In genomic region chr11:405976-406795, GRCh38 we compare ENCODE assay signal across 8 cellular contexts. TPM values are rescaled to one million over a fixed set of nuclear protein-coding genes. Genes with fewer than 3 reads are reported as not detected.
DNase-seq lines count a peak whose midpoint lies in the region; ATAC-seq, FAIRE-seq and TF ChIP-seq lines count a peak whose summit lies in the region.

No MANE protein-coding gene starts in this region.

- peaks cover 5% of the 10 kb centered on the region for H3K79me2 ChIP-seq in keratinocyte (ENCODE audit: control insufficient read depth, insufficient read depth, low read length)

- H3K9me3 ChIP-seq in HAP-1 (no peaks in the 10 kb centered on the region), ascending aorta (no peaks in the 10 kb centered on the region), keratinocyte (ENCODE audit: control insufficient read depth, low read depth, low read length) (no peaks in the 10 kb centered on the region)

- no peak for ATAC-seq in stimulated activated naive B cell treated with anti-CD40 and anti-IgM and Interleukin-4, amounts not matched to agents 10 μg/mL and 1 μg/mL and 100 μg/mL, for 72 hours (replicated peaks)

- intact Hi-C loops in ascending aorta (cut with DNase I) = loop anchor here (2.0 kb wide), 1 partner anchor 45 kb away; the partner anchor contains the start of gene PTDSS2

- H3K36me3 Mint-ChIP-seq in stimulated activated naive B cell treated with anti-CD40 and anti-IgM and Interleukin-4, amounts not matched to agents 10 μg/mL and 1 μg/mL and 100 μg/mL, for 72 hours = peaks cover 0 to 4% of the 10 kb centered on the region in 2 donors
- no peaks in the 10 kb centered on the region for H3K36me3 Mint-ChIP-seq in osteocyte (ENCODE audit: unreplicated experiment)

- peak overlapping the region; percentile 41 for H3K4me3 ChIP-seq in HAP-1
- peak overlapping the region; percentile 55 to 56 for H3K4me3 ChIP-seq in ascending aorta
- peak overlapping the region in 1 of 3 experiments; percentile 18 for H3K4me3 ChIP-seq in keratinocyte (ENCODE audit: control insufficient read depth in 2 of 3, extremely low read depth in 1 of 3, insufficient read depth in 2 of 3, low read depth in 1 of 3, low read length in 3 of 3)

- H3K4me1 Mint-ChIP-seq in stimulated activated naive B cell treated with anti-CD40 and anti-IgM and Interleukin-4, amounts not matched to agents 10 μg/mL and 1 μg/mL and 100 μg/mL, for 72 hours = peaks cover 3 to 11% of the 10 kb centered on the region in 2 donors
- peaks cover 19% of the 10 kb centered on the region for H3K4me1 Mint-ChIP-seq in osteocyte (ENCODE audit: unreplicated experiment)

- no peaks in the 10 kb centered on the region; the same call in 1 of the 2 replicates for H3K4me1 ChIP-seq in HAP-1
- peaks cover 6 to 8% of the 10 kb centered on the region in 2 donors for H3K4me1 ChIP-seq in ascending aorta
- H3K4me1 ChIP-seq in keratinocyte (ENCODE audit: control insufficient read depth, extremely low read depth, insufficient read depth, low read length) = peaks cover 8% of the 10 kb centered on the region

- no peaks in the 10 kb centered on the region for H3K9me3 Mint-ChIP-seq in stimulated activated naive B cell treated with anti-CD40 and anti-IgM and Interleukin-4, amounts not matched to agents 10 μg/mL and 1 μg/mL and 100 μg/mL, for 72 hours
- no peaks in the 10 kb centered on the region for H3K9me3 Mint-ChIP-seq in osteocyte (ENCODE audit: unreplicated experiment)

- H4K20me1 ChIP-seq in keratinocyte (ENCODE audit: control insufficient read depth, extremely low read depth, insufficient read depth, low read length) = peaks cover 18% of the 10 kb centered on the region

- H3K4me3 Mint-ChIP-seq in stimulated activated naive B cell treated with anti-CD40 and anti-IgM and Interleukin-4, amounts not matched to agents 10 μg/mL and 1 μg/mL and 100 μg/mL, for 72 hours = peak overlapping the region; percentile 66 to 78
- no peak overlapping the region for H3K4me3 Mint-ChIP-seq in osteocyte (ENCODE audit: unreplicated experiment)

- in situ Hi-C loops in HAP-1 (cut with MboI; ENCODE audit: low sequenced_read_pairs) = no loop called here

- TF ChIP-seq CTCF in ascending aorta (IDR thresholded peaks at IDR 0.05) (no peak), keratinocyte (optimal IDR thresholded peaks at IDR 0.05 in 1 of 3, IDR thresholded peaks at IDR 0.05 in 1 of 3, conservative IDR thresholded peaks at IDR 0.05 in 1 of 3; ENCODE audit: extremely low read depth in 1 of 3, insufficient read depth in 2 of 3, low read length in 3 of 3) (no peak), osteocyte (IDR thresholded peaks at IDR 0.05) (no peak)

- no peak overlapping the region for H3K27ac Mint-ChIP-seq in stimulated activated naive B cell treated with anti-CD40 and anti-IgM and Interleukin-4, amounts not matched to agents 10 μg/mL and 1 μg/mL and 100 μg/mL, for 72 hours
- no peak overlapping the region for H3K27ac Mint-ChIP-seq in osteocyte (ENCODE audit: unreplicated experiment)

- H2AFZ ChIP-seq in keratinocyte (ENCODE audit: control insufficient read depth, low read length) = no peak overlapping the region

- no peaks in the 10 kb centered on the region for H3K9me1 ChIP-seq in keratinocyte (ENCODE audit: control insufficient read depth, extremely low read depth, insufficient read depth, low read length)

- H3K4me2 ChIP-seq in keratinocyte (ENCODE audit: control insufficient read depth, extremely low read depth, insufficient read depth, low read depth, low read length) = peak overlapping the region; percentile 27

- dilution Hi-C loops in keratinocyte (cut with MboI; ENCODE audit: extremely low pct_ligation_motif_present, low sequenced_read_pairs) = no loop called here

- H3K27ac ChIP-seq in ascending aorta (no peak overlapping the region), keratinocyte (ENCODE audit: control insufficient read depth, insufficient read depth, low read length) (no peak overlapping the region)

- H3K27me3 Mint-ChIP-seq in stimulated activated naive B cell treated with anti-CD40 and anti-IgM and Interleukin-4, amounts not matched to agents 10 μg/mL and 1 μg/mL and 100 μg/mL, for 72 hours = peaks cover 13 to 14% of the 10 kb centered on the region in 2 donors
- no peaks in the 10 kb centered on the region for H3K27me3 Mint-ChIP-seq in osteocyte (ENCODE audit: unreplicated experiment)

- H3K27me3 ChIP-seq in HAP-1 (ENCODE audit: low read depth) (no peaks in the 10 kb centered on the region), ascending aorta (no peaks in the 10 kb centered on the region), keratinocyte (ENCODE audit: control insufficient read depth, extremely low read depth, insufficient read depth, low read length) (no peaks in the 10 kb centered on the region)

- H3K36me3 ChIP-seq in HAP-1 (replicated peaks) (no peaks in the 10 kb centered on the region), ascending aorta (no peaks in the 10 kb centered on the region), keratinocyte (ENCODE audit: control insufficient read depth in 2 of 2, extremely low read depth in 1 of 2, insufficient read depth in 2 of 2, low read length in 2 of 2) (peaks cover 25 to 26% of the 10 kb centered on the region in 2 experiments)

- H3K9ac ChIP-seq in keratinocyte (ENCODE audit: control insufficient read depth, extremely low read depth, insufficient read depth, low read length) = no peak overlapping the region

- FAIRE-seq in keratinocyte (lab: Jason Lieb, UNC) = no peak

- DNase-seq in HAP-1 (ENCODE audit: low spot score in 2 of 2) = no peak
- DNase-seq in ascending aorta (ENCODE audit: low spot score in 2 of 2) = no peak
- no peak for DNase-seq in keratinocyte (ENCODE audit: low read depth, low spot score)
- DNase-seq in stimulated activated naive B cell treated with anti-CD40 and anti-IgM and Interleukin-4, amounts not matched to agents 10 μg/mL and 1 μg/mL and 100 μg/mL, for 72 hours = no peak
- DNase-seq in mucosa of gallbladder (ENCODE audit: low spot score) = no peak
- no peak for DNase-seq in GM03348 (ENCODE audit: low spot score)
- no peak for DNase-seq in osteocyte (ENCODE audit: extremely low spot score, unreplicated experiment)
- no peak for DNase-seq in NAMALWA (ENCODE audit: low spot score)

RNA-seq across cellular contexts. Expression of gene SIGIRR, which starts 8.6 kb away (rescaled TPM):
- 121 TPM for total RNA-seq in ascending aorta
- polyA plus RNA-seq in keratinocyte = 1.8 to 3.8 TPM (median 2.4 TPM) in 3 replicates
- not detected for polyA plus RNA-seq in keratinocyte (2011; ENCODE audit: low read depth)
- 0.78 and 2.4 TPM in 2 replicates for polyA plus RNA-seq in keratinocyte (2011; cell fraction: cytosol; rRNA removed)
- polyA plus RNA-seq in keratinocyte (2011; cell fraction: nucleus; rRNA removed) = 2.9 and 3.4 TPM in 2 replicates
- polyA plus RNA-seq in keratinocyte (2012; ENCODE audit: low replicate concordance) = 2.8 and 6.5 TPM in 2 replicates
- polyA minus RNA-seq in keratinocyte = 0.67 to 8.0 TPM (median 1.0 TPM) in 3 replicates
- 3.6 TPM for polyA minus RNA-seq in keratinocyte (2011; cell fraction: cytosol; rRNA and poly(A)+ RNA removed)
- polyA minus RNA-seq in keratinocyte (2011; cell fraction: nucleus; rRNA and poly(A)+ RNA removed) = 1.9 and 2.0 TPM in 2 replicates
- total RNA-seq in mucosa of gallbladder = 152 TPM
- 27.0 and 28.0 TPM in 2 replicates for total RNA-seq in osteocyte

RNA-seq across cellular contexts. Expression of gene PKP3, which starts 12.2 kb away (rescaled TPM):
- total RNA-seq in ascending aorta = not detected
- polyA plus RNA-seq in keratinocyte = 125 to 245 TPM (median 127 TPM) in 3 replicates
- 112 TPM for polyA plus RNA-seq in keratinocyte (2011; ENCODE audit: low read depth)
- 67.9 and 176 TPM in 2 replicates for polyA plus RNA-seq in keratinocyte (2011; cell fraction: cytosol; rRNA removed)
- 163 and 226 TPM in 2 replicates for polyA plus RNA-seq in keratinocyte (2011; cell fraction: nucleus; rRNA removed)
- 180 and 202 TPM in 2 replicates for polyA plus RNA-seq in keratinocyte (2012; ENCODE audit: low replicate concordance)
- 98.9 to 231 TPM (median 193 TPM) in 3 replicates for polyA minus RNA-seq in keratinocyte
- 467 TPM for polyA minus RNA-seq in keratinocyte (2011; cell fraction: cytosol; rRNA and poly(A)+ RNA removed)
- 173 and 240 TPM in 2 replicates for polyA minus RNA-seq in keratinocyte (2011; cell fraction: nucleus; rRNA and poly(A)+ RNA removed)
- 70.8 TPM for total RNA-seq in mucosa of gallbladder
- 0.40 and 0.50 TPM in 2 replicates for total RNA-seq in osteocyte

RNA-seq across cellular contexts. Expression of gene ANO9, which starts 35.6 kb away (rescaled TPM):
- total RNA-seq in ascending aorta = 4.0 TPM
- 16.1 to 40.2 TPM (median 17.7 TPM) in 3 replicates for polyA plus RNA-seq in keratinocyte
- polyA plus RNA-seq in keratinocyte (2011; ENCODE audit: low read depth) = 12.2 TPM
- polyA plus RNA-seq in keratinocyte (2011; cell fraction: cytosol; rRNA removed) = 2.5 and 4.0 TPM in 2 replicates
- 143 and 201 TPM in 2 replicates for polyA plus RNA-seq in keratinocyte (2011; cell fraction: nucleus; rRNA removed)
- polyA plus RNA-seq in keratinocyte (2012; ENCODE audit: low replicate concordance) = 18.0 and 49.7 TPM in 2 replicates
- 15.2 to 21.3 TPM (median 15.5 TPM) in 3 replicates for polyA minus RNA-seq in keratinocyte
- polyA minus RNA-seq in keratinocyte (2011; cell fraction: cytosol; rRNA and poly(A)+ RNA removed) = 5.0 TPM
- 28.2 and 31.9 TPM in 2 replicates for polyA minus RNA-seq in keratinocyte (2011; cell fraction: nucleus; rRNA and poly(A)+ RNA removed)
- total RNA-seq in mucosa of gallbladder = 49.3 TPM
- total RNA-seq in osteocyte = not detected in 2 replicates

RNA-seq across cellular contexts. Expression of gene B4GALNT4, which starts 36.9 kb away (rescaled TPM):
- total RNA-seq in ascending aorta (not detected), mucosa of gallbladder (3.4 TPM), osteocyte (61.0 and 63.3 TPM in 2 replicates)
- 7.3 to 11.5 TPM (median 8.1 TPM) in 3 replicates for polyA plus RNA-seq in keratinocyte
- polyA plus RNA-seq in keratinocyte (2011; ENCODE audit: low read depth) = 2.9 TPM
- polyA plus RNA-seq in keratinocyte (2011; cell fraction: cytosol; rRNA removed) = 2.2 and 8.1 TPM in 2 replicates
- 29.2 and 46.2 TPM in 2 replicates for polyA plus RNA-seq in keratinocyte (2011; cell fraction: nucleus; rRNA removed)
- polyA plus RNA-seq in keratinocyte (2012; ENCODE audit: low replicate concordance) = 7.4 and 13.7 TPM in 2 replicates
- polyA minus RNA-seq in keratinocyte = 2.3 to 6.2 TPM (median 2.4 TPM) in 3 replicates
- 10.7 TPM for polyA minus RNA-seq in keratinocyte (2011; cell fraction: cytosol; rRNA and poly(A)+ RNA removed)
- polyA minus RNA-seq in keratinocyte (2011; cell fraction: nucleus; rRNA and poly(A)+ RNA removed) = 8.7 and 13.1 TPM in 2 replicates

RNA-seq across cellular contexts. Expression of gene PTDSS2, which starts 43.9 kb away (rescaled TPM):
- 185 TPM for total RNA-seq in ascending aorta
- 21.6 to 36.7 TPM (median 31.7 TPM) in 3 replicates for polyA plus RNA-seq in keratinocyte
- 15.6 TPM for polyA plus RNA-seq in keratinocyte (2011; ENCODE audit: low read depth)
- 21.5 and 31.3 TPM in 2 replicates for polyA plus RNA-seq in keratinocyte (2011; cell fraction: cytosol; rRNA removed)
- 73.0 and 91.5 TPM in 2 replicates for polyA plus RNA-seq in keratinocyte (2011; cell fraction: nucleus; rRNA removed)
- 25.4 and 36.5 TPM in 2 replicates for polyA plus RNA-seq in keratinocyte (2012; ENCODE audit: low replicate concordance)
- 42.6 to 74.9 TPM (median 46.0 TPM) in 3 replicates for polyA minus RNA-seq in keratinocyte
- 48.5 TPM for polyA minus RNA-seq in keratinocyte (2011; cell fraction: cytosol; rRNA and poly(A)+ RNA removed)
- polyA minus RNA-seq in keratinocyte (2011; cell fraction: nucleus; rRNA and poly(A)+ RNA removed) = 59.6 and 60.7 TPM in 2 replicates
- total RNA-seq in mucosa of gallbladder = 36.6 TPM
- total RNA-seq in osteocyte = 55.3 and 56.1 TPM in 2 replicates

Comparison
In these comparisons a context has a peak if more than half of its experiments do, and no peak if none do; other contexts are left out.
1. RNA of gene PKP3, which starts 12.2 kb away (total RNA-seq): 70.8 TPM in mucosa of gallbladder (single experiment); 0.40 to 0.50 TPM in osteocyte and not detected in ascending aorta (single experiment); every median in the first group is over 10 times any median in the second.